Comparison of ENCODE assay signal across 33 cellular contexts in the genomic region with DNA sequence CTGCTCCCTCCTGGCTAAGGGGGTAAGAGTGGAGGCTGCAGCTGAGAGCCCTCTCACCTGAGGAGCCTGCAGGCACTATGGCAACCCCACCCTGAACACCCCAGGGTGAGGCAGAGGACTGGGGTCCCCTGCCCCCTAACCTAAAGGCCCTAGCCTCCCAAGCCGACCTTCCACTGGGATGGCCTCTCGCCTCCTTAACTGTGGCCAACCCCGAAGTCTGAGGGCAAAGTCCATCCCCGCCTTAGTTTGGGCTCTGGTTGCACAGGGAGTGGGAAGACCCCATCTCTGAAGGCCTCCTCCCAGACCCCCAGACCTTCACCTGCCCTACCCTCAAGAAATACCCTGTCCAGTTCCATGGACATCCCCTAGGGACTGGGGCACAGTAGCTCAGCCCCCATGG.
"Had no signal": no experiment of that assay in that cellular context is flagged by ENCODE, and none has a peak within 500 bp of the region (broad histone marks: within the 10 kb centered on the region; RNA-seq: fewer than 3 reads in every experiment).

No MANE protein-coding gene starts in this region.

- H3K36me3 ChIP-seq: adrenal gland, MG63, SJSA1 had no signal

- FAIRE-seq: bronchial epithelial cell had no signal

- H3K4me3 ChIP-seq: adrenal gland, MG63, SJSA1 had no signal

- ATAC-seq: activated naive CD4-positive, alpha-beta T cell treated with anti-CD3 and anti-CD28 coated beads, Interleukin-2, amount 50 U/mL, for 72 hours; activated T-cell treated with anti-CD3 and anti-CD28 coated beads, Interleukin-2, amount 50 U/mL, for 4 hours; T-cell; T-helper 17 cell had no signal

- H3K27me3 ChIP-seq: adrenal gland, MG63, SJSA1 had no signal

- H3K4me1 ChIP-seq: adrenal gland, SJSA1 had no signal

- DNase-seq: activated B cell treated with CpG ODN at 0.5 μM for 24 hours; activated CD4-positive, alpha-beta memory T cell treated with anti-CD3 and anti-CD28 coated beads for 36 hours; activated CD4-positive, alpha-beta T cell treated with anti-CD3 and anti-CD28 coated beads for 4 hours; activated CD4-positive, alpha-beta T cell treated with anti-CD3 and anti-CD28 coated beads, Interleukin-2, amount 50 U/mL, for 1 hour; activated CD4-positive, CD25-positive, alpha-beta regulatory T cell treated with anti-CD3 and anti-CD28 coated beads, Interleukin-2, amount 50 U/mL, for 72 hours; activated CD8-positive, alpha-beta memory T cell treated with anti-CD3 and anti-CD28 coated beads, Interleukin-2, amount 50 U/mL, for 4 hours; activated gamma-delta T cell treated with Interleukin-2 at 50 U/mL for 16 hours; activated naive CD4-positive, alpha-beta T cell treated with anti-CD3 and anti-CD28 coated beads for 36 hours; activated T-cell treated with anti-CD3 and anti-CD28 coated beads for 4 hours; activated T-cell treated with anti-CD3 and anti-CD28 coated beads, Interleukin-2, amount 50 U/mL, for 4 hours; adrenal gland; Kasumi-1; KG1; MG63; NCI-H1048; NCI-H1105 treated with DMSO at 0.1 percent for 48 hours; NCI-H1436; NCI-H1694; NCI-H1930; NCI-H2081 treated with DMSO at 0.1 percent for 48 hours; NCI-H226; RPMI8226; SHP77 treated with DMSO at 0.1 percent for 48 hours; SK-N-SH; T-cell; T-helper 17 cell; T-helper 9 cell had no signal

- H3K9me3 Mint-ChIP-seq: activated CD4-positive, alpha-beta memory T cell treated with anti-CD3 and anti-CD28 coated beads for 36 hours; activated naive CD4-positive, alpha-beta T cell treated with anti-CD3 and anti-CD28 coated beads for 36 hours; activated naive CD4-positive, alpha-beta T cell treated with anti-CD3 and anti-CD28 coated beads, Interleukin-2, amount 50 U/mL, for 72 hours; activated T-cell treated with anti-CD3 and anti-CD28 coated beads, Interleukin-2, amount 50 U/mL, for 4 hours; activated T-helper 1 cell treated with anti-CD3 and anti-CD28 coated beads, Interleukin-12 subunit alpha, Interleukin-12 subunit beta, Interleukin-2, Interleukin-4 antibody, amounts not matched to agents 30 ng/mL and 10 ng/mL and 1 ng/mL, durations not matched to agents 14 hours and 24 hours and 36 hours; T-cell had no signal

- H3K27ac ChIP-seq: adrenal gland, SJSA1, VCaP had no signal

- H3K9ac ChIP-seq: SK-N-SH had no signal

- H3K9me3 ChIP-seq: adrenal gland, MG63, SJSA1, SK-N-SH had no signal

- H3K27ac Mint-ChIP-seq: activated B cell treated with CpG ODN at 0.5 μM for 24 hours; activated CD4-positive, alpha-beta memory T cell treated with anti-CD3 and anti-CD28 coated beads for 36 hours; activated naive CD4-positive, alpha-beta T cell treated with anti-CD3 and anti-CD28 coated beads for 36 hours; activated naive CD4-positive, alpha-beta T cell treated with anti-CD3 and anti-CD28 coated beads, Interleukin-2, amount 50 U/mL, for 72 hours; activated T-helper 1 cell treated with anti-CD3 and anti-CD28 coated beads, Interleukin-12 subunit alpha, Interleukin-12 subunit beta, Interleukin-2, Interleukin-4 antibody, amounts not matched to agents 30 ng/mL and 10 ng/mL and 1 ng/mL, durations not matched to agents 14 hours and 24 hours and 36 hours; T-cell; T-helper 17 cell had no signal

- H3K4me3 Mint-ChIP-seq: activated B cell treated with CpG ODN at 0.5 μM for 24 hours; activated CD4-positive, alpha-beta memory T cell treated with anti-CD3 and anti-CD28 coated beads for 36 hours; activated naive CD4-positive, alpha-beta T cell treated with anti-CD3 and anti-CD28 coated beads for 36 hours; activated T-cell treated with anti-CD3 and anti-CD28 coated beads, Interleukin-2, amount 50 U/mL, for 4 hours; activated T-helper 1 cell treated with anti-CD3 and anti-CD28 coated beads, Interleukin-12 subunit alpha, Interleukin-12 subunit beta, Interleukin-2, Interleukin-4 antibody, amounts not matched to agents 30 ng/mL and 10 ng/mL and 1 ng/mL, durations not matched to agents 14 hours and 24 hours and 36 hours; brain; T-cell; T-helper 17 cell had no signal

- H3K4me1 Mint-ChIP-seq: activated B cell treated with CpG ODN at 0.5 μM for 24 hours, T-cell, T-helper 17 cell had no signal

- H3K36me3 Mint-ChIP-seq: activated CD4-positive, alpha-beta memory T cell treated with anti-CD3 and anti-CD28 coated beads for 36 hours; activated naive CD4-positive, alpha-beta T cell treated with anti-CD3 and anti-CD28 coated beads, Interleukin-2, amount 50 U/mL, for 72 hours; brain; T-cell had no signal
